In the genomic region with DNA sequence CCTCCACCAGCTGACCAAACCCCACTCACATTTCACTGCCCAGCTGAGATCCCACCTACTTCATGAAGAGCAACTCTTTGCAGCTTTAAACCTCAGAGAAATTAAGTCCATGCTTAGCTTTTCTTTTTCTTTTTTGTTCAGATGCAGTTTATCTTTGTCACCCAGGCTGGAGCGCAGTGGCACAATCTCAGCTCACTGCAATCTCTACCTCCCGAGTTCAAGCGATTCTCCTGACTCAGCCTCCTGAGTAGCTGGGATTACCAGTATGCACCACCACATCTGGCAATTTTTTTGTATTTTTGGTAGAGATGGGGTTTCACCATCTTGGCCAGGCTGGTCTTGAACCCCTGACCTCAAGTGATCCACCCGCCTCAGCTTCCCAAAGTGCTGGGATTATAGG, we compare ENCODE assay signal across 8 cellular contexts.
DNase-seq lines count a peak whose midpoint lies in the region; ATAC-seq, FAIRE-seq and TF ChIP-seq lines count a peak whose summit lies in the region.
"Not testable (repeated sequence)": the region's sequence is repeated elsewhere in the genome, so short reads cannot be mapped to it uniquely, and the experiment has no call there.

No MANE protein-coding gene starts in this region.

- not testable (repeated sequence) for H4K20me1 ChIP-seq in GM23248 (ENCODE audit: insufficient read depth); K562 (replicated peaks; ENCODE audit: control insufficient read depth, insufficient read depth, low read length); HepG2 (ENCODE audit: insufficient read depth, low read length)

- H3F3A ChIP-seq in GM23248 (ENCODE audit: insufficient read depth) = peaks cover 28% of the 10 kb centered on the region

- not testable (repeated sequence) for H3K4me3 ChIP-seq in GM23248; SK-N-MC; K562; HepG2 (replicated peaks in 1 of 3; ENCODE audit: insufficient read depth in 1 of 3, low read depth in 2 of 3, low read length in 3 of 3)

- H3K9me1 ChIP-seq in K562 (ENCODE audit: control insufficient read depth, insufficient read depth, low read length) = not testable (repeated sequence)

- H3K9me3 ChIP-seq in GM23248 (ENCODE audit: low read depth); SK-N-MC (ENCODE audit: low read depth, low read length); K562 (replicated peaks; ENCODE audit: control insufficient read depth, insufficient read depth, low read depth, low read length); HepG2 (ENCODE audit: low read length): not testable (repeated sequence)

- not testable (repeated sequence) for TF ChIP-seq CTCF in HFFc6 (IDR thresholded peaks at IDR 0.05); VCaP (conservative IDR thresholded peaks at IDR 0.05); K562 (IDR thresholded peaks at IDR 0.05 in 2 of 3, conservative IDR thresholded peaks at IDR 0.05 in 1 of 3; ENCODE audit: insufficient read depth in 2 of 3, low read depth in 1 of 3, low read length in 3 of 3); endothelial cell (IDR thresholded peaks at IDR 0.05; ENCODE audit: unreplicated experiment); HepG2 (CRISPR knock-in tag; IDR thresholded peaks at IDR 0.05); progenitor cell of endocrine pancreas (IDR thresholded peaks at IDR 0.05; ENCODE audit: unreplicated experiment)

- H3K4me3 Mint-ChIP-seq in HFFc6; progenitor cell of endocrine pancreas (ENCODE audit: low read depth): not testable (repeated sequence)
- peak overlapping the region; percentile 52 for H3K4me3 Mint-ChIP-seq in endothelial cell (ENCODE audit: unreplicated experiment)

- not testable (repeated sequence) for TF ChIP-seq EP300 in K562 (IDR thresholded peaks at IDR 0.05; ENCODE audit: low read length); HepG2 (IDR thresholded peaks at IDR 0.05; ENCODE audit: low read depth in 2 of 2, low read length in 2 of 2); HepG2 (CRISPR knock-in tag; IDR thresholded peaks at IDR 0.05; ENCODE audit: borderline replicate concordance)

- 96 to 98% methylated on average over 4 of the region's 4 CpGs for WGBS in GM23248 (ENCODE audit: low coverage in 1 of 2, low lambda C conversion rate in 2 of 2, missing lambda C conversion rate in 2 of 2), 2 experiments
- 58% methylated on average over 4 of the region's 4 CpGs for WGBS in K562 (ENCODE audit: insufficient coverage, low coverage, missing lambda C conversion rate)
- over 99% methylated on average over 4 of the region's 4 CpGs for WGBS in HepG2 (ENCODE audit: low lambda C conversion rate)

- H3K27me3 Mint-ChIP-seq in HFFc6 (ENCODE audit: insufficient read depth); endothelial cell (ENCODE audit: unreplicated experiment); progenitor cell of endocrine pancreas: not testable (repeated sequence)

- H3K4me1 Mint-ChIP-seq in HFFc6 (ENCODE audit: low read depth) (peaks cover 22% of the 10 kb centered on the region), endothelial cell (ENCODE audit: unreplicated experiment) (peaks cover 23% of the 10 kb centered on the region), progenitor cell of endocrine pancreas (ENCODE audit: low read depth) (peaks cover 19% of the 10 kb centered on the region)

- peaks cover 20% of the 10 kb centered on the region for H3K4me1 ChIP-seq in GM23248 (ENCODE audit: insufficient read depth)
- not testable (repeated sequence) for H3K4me1 ChIP-seq in K562 (replicated peaks in 1 of 2; ENCODE audit: control insufficient read depth in 2 of 2, insufficient read depth in 2 of 2, low read length in 2 of 2)
- H3K4me1 ChIP-seq in HepG2 (ENCODE audit: insufficient read depth, low read length) = peaks cover 26% of the 10 kb centered on the region

- H3K9ac ChIP-seq in GM23248; SK-N-MC (ENCODE audit: insufficient read length); K562 (ENCODE audit: insufficient read depth in 1 of 2, low read depth in 2 of 2, low read length in 2 of 2); HepG2 (ENCODE audit: insufficient read depth, low read depth, low read length): not testable (repeated sequence)

- H3K4me2 ChIP-seq in GM23248 (ENCODE audit: unreplicated experiment) = peak overlapping the region; percentile 40
- H3K4me2 ChIP-seq in K562 (ENCODE audit: insufficient read depth, low read length); HepG2 (ENCODE audit: low read depth, low read length): not testable (repeated sequence)

- CTCF ChIA-PET in K562 (lab: Yijun Ruan, JAX; ENCODE audit: low intra/inter-chr PET ratio); HepG2 (lab: Yijun Ruan, JAX; ENCODE audit: low intra/inter-chr PET ratio, low total read pairs): not testable (repeated sequence)

- not testable (repeated sequence) for H3K36me3 ChIP-seq in GM23248 (ENCODE audit: low read depth); SK-N-MC (ENCODE audit: insufficient read depth, low read length); K562 (ENCODE audit: control insufficient read depth, insufficient read depth, low read length); HepG2 (replicated peaks in 1 of 2; ENCODE audit: control insufficient read depth in 1 of 2, insufficient read depth in 2 of 2, low read length in 2 of 2)

- not testable (repeated sequence) for TF ChIP-seq RAD21 in K562 (CRISPR knock-in tag; conservative IDR thresholded peaks at IDR 0.05 in 1 of 2, IDR thresholded peaks at IDR 0.05 in 1 of 2); HepG2 (CRISPR knock-in tag; IDR thresholded peaks at IDR 0.05)

- ATAC-seq in K562, HepG2: not testable (repeated sequence)

- POLR2A ChIA-PET in K562 (lab: Yijun Ruan, JAX) = interaction anchor here (1.2 kb wide), 1 partner anchor 14 kb away, joined by 3 read pairs; no protein-coding TSS in a partner anchor
- POLR2A ChIA-PET in HepG2 (lab: Yijun Ruan, JAX) = not testable (repeated sequence)

- H3K9me3 Mint-ChIP-seq in HFFc6; endothelial cell (ENCODE audit: unreplicated experiment); progenitor cell of endocrine pancreas (ENCODE audit: low read depth): not testable (repeated sequence)

- peaks cover 14% of the 10 kb centered on the region for H3K79me2 ChIP-seq in GM23248 (ENCODE audit: insufficient read depth)
- H3K79me2 ChIP-seq in K562 (ENCODE audit: control insufficient read depth, insufficient read depth, low read length); HepG2 (ENCODE audit: insufficient read depth, low read length): not testable (repeated sequence)

- FAIRE-seq in K562 (lab: Jason Lieb, UNC); HepG2 (lab: Jason Lieb, UNC): not testable (repeated sequence)

- DNase-seq in GM23248; HFFc6; SK-N-MC (ENCODE audit: low read depth, low spot score); K562 (ENCODE audit: extremely low read depth in 1 of 4, low spot score in 3 of 4); endothelial cell (ENCODE audit: low spot score); HepG2 (ENCODE audit: low spot score); progenitor cell of endocrine pancreas (ENCODE audit: low spot score, unreplicated experiment): not testable (repeated sequence)

- H3K27me3 ChIP-seq in GM23248 (replicated peaks; ENCODE audit: insufficient read depth); K562 (ENCODE audit: control insufficient read depth in 2 of 2, insufficient read depth in 2 of 2, low read length in 2 of 2); HepG2 (ENCODE audit: control insufficient read depth in 1 of 2, insufficient read depth in 2 of 2, low read length in 2 of 2): not testable (repeated sequence)

- H3K27ac Mint-ChIP-seq in HFFc6 (peak overlapping the region; percentile 59), progenitor cell of endocrine pancreas (peak overlapping the region; percentile 6)
- H3K27ac Mint-ChIP-seq in endothelial cell (ENCODE audit: unreplicated experiment) = not testable (repeated sequence)

- not testable (repeated sequence) for H2AFZ ChIP-seq in GM23248; K562 (ENCODE audit: low read depth, low read length); HepG2 (ENCODE audit: low read length)

- in situ Hi-C loops in GM23248 (cut with MboI); K562 (cut with MboI); HepG2 (cut with HindIII; ENCODE audit: extremely low pct_ligation_motif_present, low pct_unique_long_range_greater_than_20kb): not testable (repeated sequence)

- not testable (repeated sequence) for TF ChIP-seq POLR2A in K562 (conservative IDR thresholded peaks at IDR 0.05); HepG2 (IDR thresholded peaks at IDR 0.05; ENCODE audit: insufficient read depth in 1 of 2, low read depth in 2 of 2, low read length in 2 of 2)

- not testable (repeated sequence) for BruUV-seq in K562 (replicated peaks; lab: Mats Ljungman, UMichigan); HepG2 (replicated peaks; lab: Mats Ljungman, UMichigan)

- not testable (repeated sequence) for H3K9me2 ChIP-seq in GM23248 (ENCODE audit: insufficient read depth)

- H3K27ac ChIP-seq in GM23248 = 0 out of 2 replicates have a peak overlapping the region, but pooled peaks have one; percentile 47
- H3K27ac ChIP-seq in SK-N-MC = peak overlapping the region; percentile 70; the same call in 1 of the 2 replicates
- H3K27ac ChIP-seq in VCaP = peak overlapping the region; percentile 78
- H3K27ac ChIP-seq in K562 (ENCODE audit: extremely low read depth, low read depth, low read length); HepG2 (ENCODE audit: extremely low read length, insufficient read depth, low read length): not testable (repeated sequence)

- not testable (repeated sequence) for H3K36me3 Mint-ChIP-seq in HFFc6 (ENCODE audit: low read depth); endothelial cell (ENCODE audit: low read depth, unreplicated experiment); progenitor cell of endocrine pancreas (ENCODE audit: insufficient read depth)

- intact Hi-C loops in K562 (cut with micrococcal nuclease); HepG2 (cut with micrococcal nuclease; ENCODE audit: unreplicated experiment): not testable (repeated sequence)
